Comparison of ENCODE assay signal across 14 cellular contexts in the genomic region with DNA sequence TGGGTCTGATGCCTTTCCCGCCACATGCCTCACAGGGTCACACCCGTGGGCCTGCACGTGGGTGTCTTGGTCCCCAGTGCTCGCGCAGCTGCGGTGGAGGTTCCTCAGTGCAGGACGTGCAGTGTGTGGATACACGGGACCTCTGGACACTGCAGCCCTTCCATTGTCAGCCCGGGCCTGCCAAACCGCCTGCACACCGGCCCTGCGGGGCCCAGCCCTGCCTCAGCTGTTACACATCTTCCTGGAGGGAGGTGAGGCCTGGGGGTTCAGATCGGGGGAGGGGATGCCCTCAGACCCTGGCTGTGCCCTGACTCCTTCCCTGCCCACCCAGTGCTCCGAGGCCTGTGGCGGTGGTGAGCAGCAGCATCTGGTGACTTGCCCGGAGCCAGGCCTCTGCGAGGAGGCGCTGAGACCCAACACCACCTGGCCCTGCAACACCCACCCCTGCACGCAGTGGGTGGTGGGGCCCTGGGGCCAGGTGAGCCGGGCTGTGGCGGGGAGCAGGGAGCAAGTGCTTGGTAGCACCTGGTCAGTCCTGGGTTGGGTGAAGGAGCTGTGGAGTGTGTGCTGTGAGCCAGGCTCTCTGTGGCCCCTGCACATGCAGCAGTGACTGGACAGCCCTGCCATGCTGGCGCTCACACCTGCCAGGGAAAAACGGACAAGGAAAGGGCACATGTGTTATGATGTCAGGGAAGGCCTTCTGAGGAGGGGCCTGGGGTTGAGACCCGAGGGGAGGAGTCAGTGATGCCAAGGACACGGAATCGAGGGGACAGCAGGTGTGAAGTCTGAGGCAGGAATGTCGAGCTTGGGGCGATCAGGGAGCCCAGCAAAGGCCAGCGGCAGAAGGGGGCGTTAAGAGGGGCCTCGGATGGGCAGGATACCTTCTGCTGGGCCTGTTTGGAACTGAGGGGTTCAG.
DNase-seq lines count a peak whose midpoint lies in the region; ATAC-seq, FAIRE-seq and TF ChIP-seq lines count a peak whose summit lies in the region.
"Had no signal": no experiment of that assay in that cellular context is flagged by ENCODE, and none has a peak within 500 bp of the region (broad histone marks: within the 10 kb centered on the region; RNA-seq: fewer than 3 reads in every experiment).

No MANE protein-coding gene starts in this region.

- POLR2A ChIA-PET in activated CD4-positive, alpha-beta T cell treated with anti-CD3 and anti-CD28 coated beads, Interleukin-2, amount 10 ng/mL, durations not matched to agents 7 days and 5 days (lab: Charles Lee): no interaction called here
- POLR2A ChIA-PET in H1 (lab: Charles Lee; ENCODE audit: partially characterized antibody): interaction anchor here (0.9 kb wide), 1 partner anchor 10 kb away, joined by 4 read pairs; no protein-coding TSS in a partner anchor

- H3K4ac ChIP-seq in H1 (replicated peaks; ENCODE audit: insufficient read length, low read depth, low read length): no peak overlapping the region

- peaks cover 24% of the 10 kb centered on the region for H3K4me1 Mint-ChIP-seq in activated CD4-positive, alpha-beta T cell treated with anti-CD3 and anti-CD28 coated beads, Interleukin-2, amount 10 ng/mL, durations not matched to agents 7 days and 5 days
- H3K4me1 Mint-ChIP-seq in GM23338: peaks cover 26% of the 10 kb centered on the region

- H3K18ac ChIP-seq in H1 (ENCODE audit: extremely low read depth, low read length): no peak overlapping the region; the same call in 1 of the 2 replicates

- no peaks in the 10 kb centered on the region for H3K9me3 Mint-ChIP-seq in activated CD4-positive, alpha-beta T cell treated with anti-CD3 and anti-CD28 coated beads, Interleukin-2, amount 10 ng/mL, durations not matched to agents 7 days and 5 days
- no peaks in the 10 kb centered on the region; the same call in 2 of the 3 replicates for H3K9me3 Mint-ChIP-seq in GM23338

- H3K79me2 ChIP-seq in GM23338 (replicated peaks; ENCODE audit: insufficient read depth) (no peaks in the 10 kb centered on the region), H1 (ENCODE audit: control insufficient read depth in 1 of 2, insufficient read depth in 2 of 2, low read length in 2 of 2) (no peaks in the 10 kb centered on the region)

- H3K27me3 ChIP-seq in GM23338 (ENCODE audit: insufficient read depth): no peaks in the 10 kb centered on the region
- no peaks in the 10 kb centered on the region for H3K27me3 ChIP-seq in H1 (replicated peaks in 1 of 4; ENCODE audit: control insufficient read depth in 3 of 4, extremely low read depth in 1 of 4, insufficient read depth in 3 of 4, low read length in 3 of 4)
- H3K27me3 ChIP-seq in ovary: no peaks in the 10 kb centered on the region
- H3K27me3 ChIP-seq: MG63, thyroid gland had no signal

- H3K9ac ChIP-seq in H1 (replicated peaks in 1 of 4; ENCODE audit: extremely low read depth in 1 of 4, low read depth in 3 of 4, low read length in 3 of 4): no peak overlapping the region

- no peak overlapping the region for H2BK120ac ChIP-seq in H1 (replicated peaks; ENCODE audit: low read depth, low read length)

- H3K27ac ChIP-seq in GM23338 (ENCODE audit: low read depth) (no peak overlapping the region), H1 (ENCODE audit: low read depth, low read length) (no peak overlapping the region), ovary (peak overlapping the region in 1 of 2 donors; percentile 24)
- H3K27ac ChIP-seq: thyroid gland had no signal

- ATAC-seq in GM23338 (no peak), HG03520 (IDR thresholded peaks at IDR 0.05; ENCODE audit: unreplicated experiment) (no peak)

- no peaks in the 10 kb centered on the region for H3K9me2 ChIP-seq in GM23338 (ENCODE audit: insufficient read depth)

- H3K27me3 Mint-ChIP-seq in activated CD4-positive, alpha-beta T cell treated with anti-CD3 and anti-CD28 coated beads, Interleukin-2, amount 10 ng/mL, durations not matched to agents 7 days and 5 days: no peaks in the 10 kb centered on the region
- peaks cover 11% of the 10 kb centered on the region for H3K27me3 Mint-ChIP-seq in GM23338 (ENCODE audit: insufficient read depth, low read depth, poor library complexity)

- no peak for TF ChIP-seq POLR2A in H1 (IDR thresholded peaks at IDR 0.05; ENCODE audit: control extremely low read depth in 1 of 2, low read depth in 2 of 2, low read length in 2 of 2)
- TF ChIP-seq POLR2A in ovary (IDR thresholded peaks at IDR 0.05): no peak

- no peak for TF ChIP-seq RAD21 in H1 (IDR thresholded peaks at IDR 0.05 in 1 of 2, conservative IDR thresholded peaks at IDR 0.05 in 1 of 2; ENCODE audit: low read depth in 2 of 2, low read length in 2 of 2)

- H3K4me3 ChIP-seq in GM23338 (no peak overlapping the region), H1 (ENCODE audit: extremely low read depth in 1 of 4, insufficient read depth in 2 of 4, low read depth in 3 of 4, low read length in 4 of 4) (no peak overlapping the region), ovary (no peak overlapping the region)
- H3K4me3 ChIP-seq: MG63, thyroid gland had no signal

- no peak overlapping the region for H4K5ac ChIP-seq in H1 (ENCODE audit: insufficient read length, low read depth, low read length)

- no peaks in the 10 kb centered on the region for H3F3A ChIP-seq in GM23338 (replicated peaks; ENCODE audit: low read depth)

- CTCF ChIA-PET in activated CD4-positive, alpha-beta T cell treated with anti-CD3 and anti-CD28 coated beads, Interleukin-2, amount 10 ng/mL, durations not matched to agents 7 days and 5 days (lab: Charles Lee): interaction anchor here (1.3 kb wide), 1 partner anchor 120 kb away, joined by 3 read pairs; no protein-coding TSS in a partner anchor
- CTCF ChIA-PET in H1 (lab: Charles Lee; ENCODE audit: partially characterized antibody): interaction anchor here (0.6 to 5.6 kb wide), 13 partner anchors 8 to 121 kb away, joined by 3 to 37 read pairs (median 5); no protein-coding TSS in a partner anchor

- intact Hi-C loops in ovary (cut with DNase I): no loop called here

- no peak overlapping the region for H4K91ac ChIP-seq in H1 (replicated peaks; ENCODE audit: insufficient read length, low read length)

- no peaks in the 10 kb centered on the region for H3K79me1 ChIP-seq in H1 (ENCODE audit: low read depth, low read length)

- H2AK5ac ChIP-seq in H1 (ENCODE audit: low read depth, low read length): no peak overlapping the region

- H4K20me1 ChIP-seq in GM23338 (replicated peaks; ENCODE audit: insufficient read depth) (no peaks in the 10 kb centered on the region), H1 (replicated peaks in 1 of 2; ENCODE audit: control insufficient read depth in 1 of 2, insufficient read depth in 2 of 2, low read length in 2 of 2) (no peaks in the 10 kb centered on the region)

- no peaks in the 10 kb centered on the region for H3K36me3 Mint-ChIP-seq in activated CD4-positive, alpha-beta T cell treated with anti-CD3 and anti-CD28 coated beads, Interleukin-2, amount 10 ng/mL, durations not matched to agents 7 days and 5 days (ENCODE audit: low read depth)
- H3K36me3 Mint-ChIP-seq in GM23338 (ENCODE audit: low read depth): no peaks in the 10 kb centered on the region; the same call in 2 of the 3 replicates

- H3K4me1 ChIP-seq in GM23338 (ENCODE audit: insufficient read depth): no peaks in the 10 kb centered on the region; the same call in 1 of the 2 replicates
- H3K4me1 ChIP-seq in H1 (replicated peaks in 1 of 4; ENCODE audit: control insufficient read depth in 3 of 4, insufficient read depth in 4 of 4, low read length in 3 of 4): peaks cover 0 to 18% (median 12%) of the 10 kb centered on the region in 4 experiments; a peak in 6 of 7 replicates
- peaks cover 42% of the 10 kb centered on the region for H3K4me1 ChIP-seq in ovary (ENCODE audit: insufficient read depth)

- FAIRE-seq in H1 (lab: Jason Lieb, UNC): no peak

- H3K23ac ChIP-seq in H1 (ENCODE audit: insufficient read length): no peak overlapping the region

- DNase-seq in activated CD4-positive, alpha-beta T cell treated with anti-CD3 and anti-CD28 coated beads, Interleukin-2, amount 10 ng/mL, durations not matched to agents 7 days and 5 days: no peak
- no peak for DNase-seq in activated CD4-positive, alpha-beta T cell treated with anti-CD3 and anti-CD28 coated beads, Interleukin-2, amount 50 U/mL, for 1 hour
- DNase-seq in GM23338 (ENCODE audit: low spot score) (no peak), H1 (ENCODE audit: low read depth in 1 of 2, low spot score in 2 of 2) (no peak), ovary (peak in 4 of 5 donors; percentile 23 to 49 (median 42)), NCI-H524 treated with DMSO at 0.1 percent for 48 hours (lab: John Stamatoyannopoulos, UW) (no peak), NOMO-1 treated with dmso at 0.1 percent for 144 hours (lab: John Stamatoyannopoulos, UW; ENCODE audit: unreplicated experiment) (no peak)
- DNase-seq: activated CD4-positive, alpha-beta T cell treated with anti-CD3 and anti-CD28 coated beads for 4 hours; activated T-cell treated with anti-CD3 and anti-CD28 coated beads, Interleukin-2, amount 50 U/mL, for 1 hour; MG63; NCI-H748 treated with DMSO at 0.1 percent for 48 hours; stimulated activated CD4-positive, alpha-beta T cell treated with anti-CD3 and anti-CD28 coated beads, Interleukin-2, amount 100 ng/mL, for 48 hours had no signal

- TF ChIP-seq CTCF in GM23338 (conservative IDR thresholded peaks at IDR 0.05; ENCODE audit: low read depth in 2 of 2) (no peak), H1 (IDR thresholded peaks at IDR 0.05; ENCODE audit: control extremely low read depth in 1 of 3, insufficient read depth in 1 of 3, low read depth in 1 of 3, low read length in 3 of 3) (no peak), ovary (IDR thresholded peaks at IDR 0.05) (no peak)

- H3K36me3 ChIP-seq in GM23338 (ENCODE audit: insufficient read depth): no peaks in the 10 kb centered on the region
- H3K36me3 ChIP-seq in H1 (ENCODE audit: control insufficient read depth in 2 of 4, insufficient read depth in 4 of 4, low read length in 3 of 4): no peaks in the 10 kb centered on the region
- H3K36me3 ChIP-seq in ovary: no peaks in the 10 kb centered on the region
- H3K36me3 ChIP-seq: MG63, thyroid gland had no signal

- H2BK12ac ChIP-seq in H1 (ENCODE audit: low read depth, low read length): no peak overlapping the region; the same call in 1 of the 2 replicates

- H3K14ac ChIP-seq in H1 (ENCODE audit: insufficient read length): no peak overlapping the region

- H2BK5ac ChIP-seq in H1 (ENCODE audit: low read depth, low read length): no peak overlapping the region; the same call in 1 of the 2 replicates

- no peak overlapping the region for H2BK20ac ChIP-seq in H1 (ENCODE audit: low read length)

- peak overlapping the region; percentile 76 for H3K27ac Mint-ChIP-seq in activated CD4-positive, alpha-beta T cell treated with anti-CD3 and anti-CD28 coated beads, Interleukin-2, amount 10 ng/mL, durations not matched to agents 7 days and 5 days
- H3K27ac Mint-ChIP-seq in GM23338: peak overlapping the region; percentile 81; the same call in 1 of the 2 replicates

- H3K4me3 Mint-ChIP-seq in activated CD4-positive, alpha-beta T cell treated with anti-CD3 and anti-CD28 coated beads, Interleukin-2, amount 10 ng/mL, durations not matched to agents 7 days and 5 days: no peak overlapping the region
- no peak overlapping the region for H3K4me3 Mint-ChIP-seq in GM23338

- no peak overlapping the region for H3K56ac ChIP-seq in H1 (replicated peaks; ENCODE audit: insufficient read length, low read depth, low read length)

- H2BK15ac ChIP-seq in H1 (ENCODE audit: low read length): no peak overlapping the region

- H3K9me3 ChIP-seq in H1 (ENCODE audit: insufficient read depth in 2 of 2, low read depth in 1 of 2, low read length in 1 of 2) (no peaks in the 10 kb centered on the region), ovary (no peaks in the 10 kb centered on the region)
- H3K9me3 ChIP-seq: MG63, thyroid gland had no signal

- H3K4me2 ChIP-seq in GM23338 (no peak overlapping the region), H1 (ENCODE audit: insufficient read depth in 1 of 2, low read depth in 2 of 2, low read length in 2 of 2) (no peak overlapping the region)

- no peak overlapping the region for H2AFZ ChIP-seq in GM23338
- H2AFZ ChIP-seq in H1 (ENCODE audit: low read length): no peak overlapping the region

- peak overlapping the region; percentile 11; the same call in 1 of the 2 replicates for H4K8ac ChIP-seq in H1 (ENCODE audit: extremely low read depth, insufficient read depth, low read length)

- H3K23me2 ChIP-seq in H1 (ENCODE audit: low read depth, low read length): no peaks in the 10 kb centered on the region

- no peak for TF ChIP-seq EP300 in H1 (IDR thresholded peaks at IDR 0.05; ENCODE audit: borderline replicate concordance in 1 of 2, low read depth in 2 of 2, low read length in 2 of 2)
- TF ChIP-seq EP300 in ovary (IDR thresholded peaks at IDR 0.05): no peak

- 89% methylated on average over 31 of the region's 31 CpGs; no CpG with 5 or more reads in 1 of the 2 experiments for WGBS in H1 (ENCODE audit: extremely low coverage in 1 of 2, insufficient coverage in 1 of 2, insufficient read length in 1 of 2, insufficient replicate concordance in 2 of 2, low coverage in 1 of 2, low lambda C conversion rate in 2 of 2, missing lambda C conversion rate in 1 of 2), 2 experiments
- 62 to 79% (median 65%) methylated on average over 30 to 31 of the region's 31 CpGs for WGBS in ovary, 3 donors

Comparison
In these comparisons a context has a peak if more than half of its experiments do, and no peak if none do; other contexts are left out.
1. DNase-seq: peak in ovary (4 of 5); none in activated CD4-positive, alpha-beta T cell treated with anti-CD3 and anti-CD28 coated beads, Interleukin-2, amount 10 ng/mL, durations not matched to agents 7 days and 5 days (single experiment), activated CD4-positive, alpha-beta T cell treated with anti-CD3 and anti-CD28 coated beads, Interleukin-2, amount 50 U/mL, for 1 hour (single experiment), GM23338 (single experiment), H1 (0 of 2), NCI-H524 treated with DMSO at 0.1 percent for 48 hours (single experiment) and NOMO-1 treated with dmso at 0.1 percent for 144 hours (single experiment).